28 cellular contexts compared by ENCODE assay signal in the genomic region with DNA sequence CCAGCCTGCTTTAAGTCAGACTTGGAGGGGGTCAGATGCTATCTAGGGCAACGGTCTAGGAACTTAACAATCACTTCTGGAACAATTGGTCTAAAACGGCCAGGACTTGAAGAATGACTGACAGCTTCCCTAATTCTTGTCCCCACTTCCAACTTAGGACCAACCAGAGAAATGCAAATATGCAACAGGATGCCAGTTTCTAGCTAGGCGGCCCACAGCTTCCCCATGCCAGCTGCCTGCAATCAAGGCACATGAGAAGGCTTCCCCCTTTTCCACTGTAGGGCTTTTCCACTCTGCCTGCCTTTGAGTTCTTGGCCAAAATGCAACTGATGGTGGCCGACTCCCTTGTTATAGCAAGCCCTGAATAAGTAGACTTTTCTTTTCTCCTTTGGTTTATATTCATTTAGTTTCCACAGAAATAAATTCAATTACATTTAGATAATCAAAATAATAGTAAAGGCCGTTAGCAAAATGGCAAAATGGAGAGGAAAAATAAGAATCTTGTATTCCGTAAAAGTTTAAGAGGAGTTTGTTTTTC.
"Had no signal": no experiment of that assay in that cellular context is flagged by ENCODE, and none has a peak within 500 bp of the region (broad histone marks: within the 10 kb centered on the region; RNA-seq: fewer than 3 reads in every experiment).

No MANE protein-coding gene starts in this region.

- DNase-seq: activated CD4-positive, alpha-beta T cell treated with anti-CD3 and anti-CD28 coated beads for 48 hours; activated CD4-positive, alpha-beta T cell treated with anti-CD3 and anti-CD28 coated beads, Interleukin-2, amount 50 U/mL, for 4 hours; activated CD4-positive, CD25-positive, alpha-beta regulatory T cell treated with anti-CD3 and anti-CD28 coated beads, Interleukin-2, amount 50 U/mL, for 72 hours; activated CD8-positive, alpha-beta memory T cell treated with anti-CD3 and anti-CD28 coated beads, Interleukin-2, amount 10 ng/mL, durations not matched to agents 7 days and 5 days; activated effector memory CD4-positive, alpha-beta T cell treated with Interleukin-2 at 50 U/mL for 16 hours; activated naive CD4-positive, alpha-beta T cell; activated naive CD8-positive, alpha-beta T cell treated with anti-CD3 and anti-CD28 coated beads, Interleukin-2, amount 50 U/mL, for 24 hours; activated T-cell treated with anti-CD3 and anti-CD28 coated beads, Interleukin-2, amount 50 U/mL, for 24 hours; central memory CD4-positive, alpha-beta T cell; MG63; NCI-H1092 treated with DMSO at 0.1 percent for 48 hours; NCI-H1417 treated with DMSO at 0.1 percent for 48 hours; NCI-H1694; NCI-H2029; NCI-H2107; NCI-H510A treated with DMSO at 0.1 percent for 48 hours; NCI-H69; NK-92 treated with Interleukin-12 subunit alpha and Interleukin-12 subunit beta, amount 100 ng/mL, for 24 hours; OCI-M1; RPMI8226 had no signal

- H3K36me3 ChIP-seq: ascending aorta, MG63, SJSA1 had no signal

- H3K4me2 ChIP-seq: KMS-11 had no signal

- H3K27ac ChIP-seq: ascending aorta, body of pancreas, KMS-11, SJSA1 had no signal

- H3K4me3 ChIP-seq: ascending aorta, body of pancreas, MG63, SJSA1 had no signal

- H3K9me3 ChIP-seq: ascending aorta, body of pancreas, MG63, SJSA1 had no signal

- ATAC-seq: activated CD8-positive, alpha-beta memory T cell treated with anti-CD3 and anti-CD28 coated beads, Interleukin-2, amount 10 ng/mL, durations not matched to agents 7 days and 5 days; activated naive CD4-positive, alpha-beta T cell treated with anti-CD3 and anti-CD28 coated beads, Interleukin-2, amount 50 U/mL, for 72 hours; activated naive CD8-positive, alpha-beta T cell treated with anti-CD3 and anti-CD28 coated beads, Interleukin-2, amount 50 U/mL, for 24 hours; body of pancreas; Panc1; Right ventricle myocardium inferior; WTC11 had no signal

- H3K9ac ChIP-seq: KMS-11 had no signal

- H3K4me1 ChIP-seq: ascending aorta, body of pancreas had no signal

- H3K27me3 ChIP-seq: ascending aorta, body of pancreas, MG63, SJSA1 had no signal
